8 cellular contexts compared by ENCODE assay signal in the genomic region with DNA sequence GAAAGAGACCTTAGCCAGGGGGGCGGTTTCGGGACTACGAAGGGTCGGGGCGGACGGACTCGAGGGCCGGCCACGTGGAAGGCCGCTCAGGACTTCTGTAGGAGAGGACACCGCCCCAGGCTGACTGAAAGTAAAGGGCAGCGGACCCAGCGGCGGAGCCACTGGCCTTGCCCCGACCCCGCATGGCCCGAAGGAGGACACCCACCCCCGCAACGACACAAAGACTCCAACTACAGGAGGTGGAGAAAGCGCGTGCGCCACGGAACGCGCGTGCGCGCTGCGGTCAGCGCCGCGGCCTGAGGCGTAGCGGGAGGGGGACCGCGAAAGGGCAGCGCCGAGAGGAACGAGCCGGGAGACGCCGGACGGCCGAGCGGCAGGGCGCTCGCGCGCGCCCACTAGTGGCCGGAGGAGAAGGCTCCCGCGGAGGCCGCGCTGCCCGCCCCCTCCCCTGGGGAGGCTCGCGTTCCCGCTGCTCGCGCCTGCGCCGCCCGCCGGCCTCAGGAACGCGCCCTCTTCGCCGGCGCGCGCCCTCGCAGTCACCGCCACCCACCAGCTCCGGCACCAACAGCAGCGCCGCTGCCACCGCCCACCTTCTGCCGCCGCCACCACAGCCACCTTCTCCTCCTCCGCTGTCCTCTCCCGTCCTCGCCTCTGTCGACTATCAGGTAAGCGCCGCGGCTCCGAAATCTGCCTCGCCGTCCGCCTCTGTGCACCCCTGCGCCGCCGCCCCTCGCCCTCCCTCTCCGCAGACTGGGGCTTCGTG. TPM values are rescaled to one million over a fixed set of nuclear protein-coding genes. Genes with fewer than 3 reads are reported as not detected.
DNase-seq lines count a peak whose midpoint lies in the region; ATAC-seq and TF ChIP-seq lines count a peak whose summit lies in the region.

Gene MAPT (plus strand): TSS at position 533 of the 763 bp plus-strand sequence. CDS start 67,784 bp downstream, outside the sequence.

- peaks cover 0 to 5% (median 0%) of the 10 kb centered on the region in 45 donors for H3K27me3 ChIP-seq in dorsolateral prefrontal cortex
- peaks cover 0 to 13% (median 2%) of the 10 kb centered on the region in 4 donors for H3K27me3 ChIP-seq in liver (ENCODE audit: control insufficient read depth in 4 of 4, insufficient read depth in 4 of 4, low read length in 3 of 4)

- peak within 1 kb of the TSS in 1 of 2 donors; percentile 50 for H3K9ac ChIP-seq in liver (ENCODE audit: low read depth in 1 of 2, low read length in 2 of 2)

- no peak within 1 kb of the TSS for H3K27ac Mint-ChIP-seq in activated CD4-positive, alpha-beta memory T cell treated with anti-CD3 and anti-CD28 coated beads for 36 hours

- peaks cover 24% of the 10 kb centered on the region for H3K4me1 Mint-ChIP-seq in activated CD4-positive, alpha-beta memory T cell treated with anti-CD3 and anti-CD28 coated beads for 36 hours (ENCODE audit: low read depth)

- H3K27ac ChIP-seq in dorsolateral prefrontal cortex (peak within 1 kb of the TSS; percentile 78 to 100 (median 97)), liver (ENCODE audit: low read depth in 1 of 2, low read length in 2 of 2) (peak within 1 kb of the TSS in 1 of 2 donors; percentile 56)

- in situ Hi-C loops in GM13977 (cut with MboI; ENCODE audit: low pct_unique_long_range_greater_than_20kb, low sequenced_read_pairs, unreplicated experiment) = no loop called here

- CTCF ChIA-PET in activated CD4-positive, alpha-beta memory T cell treated with anti-CD3 and anti-CD28 coated beads for 36 hours (lab: Charles Lee) = interaction anchor here (0.6 to 3.0 kb wide), 15 partner anchors 11 to 317 kb away, joined by 3 to 16 read pairs (median 4); no protein-coding TSS in a partner anchor

- H3K27me3 Mint-ChIP-seq in activated CD4-positive, alpha-beta memory T cell treated with anti-CD3 and anti-CD28 coated beads for 36 hours = peaks cover 34% of the 10 kb centered on the region

- H3K4me3 Mint-ChIP-seq in activated CD4-positive, alpha-beta memory T cell treated with anti-CD3 and anti-CD28 coated beads for 36 hours = peak within 1 kb of the TSS; percentile 77

- peaks cover 10 to 42% (median 35%) of the 10 kb centered on the region in 4 donors for H3K4me1 ChIP-seq in liver (ENCODE audit: control insufficient read depth in 4 of 4, insufficient read depth in 4 of 4, low read length in 3 of 4)

- ATAC-seq in HG03439 (IDR thresholded peaks at IDR 0.05; ENCODE audit: unreplicated experiment) (peak; percentile 89), GM18870 (IDR thresholded peaks at IDR 0.05; ENCODE audit: unreplicated experiment) (no peak)

- peak; percentile 19 to 40 for TF ChIP-seq RAD21 in liver (IDR thresholded peaks at IDR 0.05)

- no peaks in the 10 kb centered on the region for H3K36me3 ChIP-seq in liver (ENCODE audit: control insufficient read depth in 4 of 4, insufficient read depth in 3 of 4, low read depth in 1 of 4, low read length in 3 of 4)

- no peaks in the 10 kb centered on the region for H3K9me3 Mint-ChIP-seq in activated CD4-positive, alpha-beta memory T cell treated with anti-CD3 and anti-CD28 coated beads for 36 hours

- peak; percentile 98 for DNase-seq in GM13977 (ENCODE audit: low spot score)
- peak; percentile 81 to 97 for DNase-seq in NCI-H526 (lab: John Stamatoyannopoulos, UW)
- peak; percentile 88 for DNase-seq in activated CD4-positive, alpha-beta memory T cell treated with anti-CD3 and anti-CD28 coated beads for 36 hours
- peak; percentile 87 to 98 (median 92) for DNase-seq in dorsolateral prefrontal cortex
- peak; percentile 79 for DNase-seq in stimulated activated CD4-positive, alpha-beta T cell treated with anti-CD3 and anti-CD28 coated beads, Interleukin-2, amount 100 ng/mL, for 4 hours (ENCODE audit: low read depth)

- peak; percentile 89 for TF ChIP-seq CTCF in GM13977 (IDR thresholded peaks at IDR 0.05; ENCODE audit: extremely low read depth, insufficient read depth, missing control alignments)
- TF ChIP-seq CTCF in dorsolateral prefrontal cortex (IDR thresholded peaks at IDR 0.05 in 54 of 56, conservative IDR thresholded peaks at IDR 0.05 in 2 of 56; ENCODE audit: low read depth in 1 of 56, partially characterized antibody in 56 of 56) = peak; percentile 68 to 100 (median 94)
- peak; percentile 96 for TF ChIP-seq CTCF in liver (IDR thresholded peaks at IDR 0.05; ENCODE audit: low read depth, low read length, missing input control)

- no peaks in the 10 kb centered on the region for H3K36me3 Mint-ChIP-seq in activated CD4-positive, alpha-beta memory T cell treated with anti-CD3 and anti-CD28 coated beads for 36 hours

- POLR2A ChIA-PET in activated CD4-positive, alpha-beta memory T cell treated with anti-CD3 and anti-CD28 coated beads for 36 hours (lab: Charles Lee) = no interaction called here

- H3K4me3 ChIP-seq in dorsolateral prefrontal cortex = peak within 1 kb of the TSS; percentile 64 to 99 (median 95)
- H3K4me3 ChIP-seq in liver (ENCODE audit: low read depth in 1 of 3, low read length in 3 of 3) = peak within 1 kb of the TSS; percentile 14 to 74 (median 61)

- WGBS in liver = 4% methylated on average over 97 of the region's 97 CpGs

- intact Hi-C loops in activated CD4-positive, alpha-beta memory T cell treated with anti-CD3 and anti-CD28 coated beads for 36 hours (cut with micrococcal nuclease) = loop anchor here (2.0 kb wide), 1 partner anchor 15 kb away; no protein-coding TSS in a partner anchor
- intact Hi-C loops in dorsolateral prefrontal cortex (cut with DNase I) = loop anchor here (1.0 to 2.0 kb wide), 3 partner anchors 45 to 55 kb away; no protein-coding TSS in a partner anchor

- no peaks in the 10 kb centered on the region for H3K9me3 ChIP-seq in liver (ENCODE audit: control insufficient read depth in 4 of 4, low read length in 3 of 4)

TF ChIP-seq in liver, 16 proteins besides CTCF, POLR2A, EP300 and RAD21:
- no peak for TF ChIP-seq HNF4G (IDR thresholded peaks at IDR 0.05)
- peak; percentile 70 to 81 for TF ChIP-seq EGR1 (IDR thresholded peaks at IDR 0.05; ENCODE audit: low read depth in 2 of 2)
- no peak for TF ChIP-seq TAF1 (conservative IDR thresholded peaks at IDR 0.05)
- TF ChIP-seq HNF4A (conservative IDR thresholded peaks at IDR 0.05) = no peak
- TF ChIP-seq, protein P1, sequence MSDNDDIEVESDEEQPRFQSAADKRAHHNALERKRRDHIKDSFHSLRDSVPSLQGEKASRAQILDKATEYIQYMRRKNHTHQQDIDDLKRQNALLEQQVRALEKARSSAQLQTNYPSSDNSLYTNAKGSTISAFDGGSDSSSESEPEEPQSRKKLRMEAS (IDR thresholded peaks at IDR 0.05) = peak; percentile 75
- TF ChIP-seq GABPA (IDR thresholded peaks at IDR 0.05 in 1 of 2, conservative IDR thresholded peaks at IDR 0.05 in 1 of 2) = no peak

RNA-seq across cellular contexts. Expression of gene MAPT, which starts in this region (rescaled TPM):
- total RNA-seq in activated CD4-positive, alpha-beta memory T cell treated with anti-CD3 and anti-CD28 coated beads for 36 hours = 1 to 10 TPM; 1.5 to 1.8 TPM
- total RNA-seq in dorsolateral prefrontal cortex (100 to 1,000 TPM; 323 to 524 (median 437) TPM), liver (under 1 TPM; 0.05 to 0.17 TPM)
- polyA plus RNA-seq in liver = under 1 TPM; 0.38 to 0.67 TPM

Comparison
In these comparisons a context has a peak if more than half of its experiments do, and no peak if none do; other contexts are left out.
1. RNA of gene MAPT (total RNA-seq): 323 to 524 TPM in dorsolateral prefrontal cortex; 1.5 to 1.8 TPM in activated CD4-positive, alpha-beta memory T cell treated with anti-CD3 and anti-CD28 coated beads for 36 hours and 0.05 to 0.17 TPM in liver; every median in the first group is over 100 times any median in the second.
2. Peak in every context shown above with its lines, with median percentiles within 50 percentile points of each other: DNase-seq and CTCF ChIP-seq.